9 cellular contexts compared by ENCODE assay signal in the genomic region with DNA sequence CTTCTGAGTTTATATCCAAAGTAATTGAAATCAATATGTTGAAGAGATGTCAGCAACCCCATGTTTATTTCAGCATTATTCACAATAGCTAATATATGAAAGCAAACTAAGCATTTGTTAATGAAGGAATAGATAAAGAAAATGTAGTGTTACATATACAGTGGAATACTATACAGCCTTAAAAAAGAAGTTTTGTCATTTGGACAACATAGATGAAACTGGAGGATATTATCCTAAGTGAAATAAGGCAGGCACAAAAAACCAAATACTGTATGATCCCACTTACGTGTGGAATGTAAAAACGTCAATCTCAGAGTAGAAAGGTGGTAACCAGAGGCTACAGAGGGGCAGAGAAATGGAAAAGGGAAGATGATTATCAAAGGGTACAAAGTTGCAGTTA. TPM values are rescaled to one million over a fixed set of nuclear protein-coding genes. Genes with fewer than 3 reads are reported as not detected.
"Had no signal": no experiment of that assay in that cellular context is flagged by ENCODE, and none has a peak within 500 bp of the region (broad histone marks: within the 10 kb centered on the region; RNA-seq: fewer than 3 reads in every experiment).

No MANE protein-coding gene starts in this region.

- FAIRE-seq: HepG2 had no signal

- H3K27ac ChIP-seq: HL-60, KMS-11 had no signal

- ATAC-seq: HepG2 had no signal

- DNase-seq: IMR-90, KBM-7, KG1 had no signal

- H3K9ac ChIP-seq: KMS-11 had no signal

- H3K4me2 ChIP-seq: KMS-11 had no signal

RNA-seq across cellular contexts. Expression of a gene that starts 10.2 kb away (rescaled TPM):
- total RNA-seq: HepG2, HT-29, HT1080, IMR-90 had no signal
- polyA plus RNA-seq: HepG2, IgD-negative memory B cell, IMR-90 had no signal
